ENCODE assay signal across 16 cellular contexts in the genomic region with DNA sequence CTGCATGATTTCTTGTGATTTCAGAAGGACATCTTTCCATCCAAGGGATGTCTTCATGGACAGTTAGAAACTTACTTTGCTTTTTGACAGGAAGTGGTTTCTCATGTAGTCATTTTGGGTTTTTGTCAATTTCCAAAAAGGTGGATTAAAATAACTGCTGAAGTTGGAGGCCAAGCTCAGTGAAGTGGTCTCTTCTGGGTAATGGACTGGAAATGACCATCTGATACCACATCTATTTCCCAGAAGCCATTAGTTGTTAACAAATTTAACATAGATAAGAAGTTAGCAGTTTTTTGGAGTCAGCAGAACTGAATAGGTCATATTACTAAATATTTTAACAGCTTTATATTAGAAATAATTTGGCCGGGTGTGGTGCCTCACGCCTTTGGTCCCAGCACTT.
"Had no signal": no experiment of that assay in that cellular context is flagged by ENCODE, and none has a peak within 500 bp of the region (broad histone marks: within the 10 kb centered on the region; RNA-seq: fewer than 3 reads in every experiment).

No MANE protein-coding gene starts in this region.

- H3K4me2 ChIP-seq: neural progenitor cell had no signal

- H3K4me3 ChIP-seq: esophagus muscularis mucosa, neural progenitor cell, pancreas, sigmoid colon, thoracic aorta had no signal

- H3K4me1 ChIP-seq: pancreas had no signal

- H3K9me3 ChIP-seq: esophagus muscularis mucosa, pancreas, sigmoid colon, thoracic aorta had no signal

- H3K9ac ChIP-seq: neural progenitor cell had no signal

- ATAC-seq: activated CD4-positive, CD25-positive, alpha-beta regulatory T cell treated with anti-CD3 and anti-CD28 coated beads, Interleukin-2, amount 50 U/mL, for 24 hours; pancreas; stimulated activated effector memory CD8-positive, alpha-beta T cell treated with anti-CD3 and anti-CD28 coated beads, Interleukin-12 subunit alpha, Interleukin-12 subunit beta, amount 100 ng/mL, for 72 hours had no signal

- H3K27me3 ChIP-seq: brain microvascular endothelial cell, esophagus muscularis mucosa, neural progenitor cell, pancreas, sigmoid colon had no signal

- H3K36me3 ChIP-seq: brain microvascular endothelial cell, esophagus muscularis mucosa, neural progenitor cell, pancreas, sigmoid colon, thoracic aorta had no signal

- H2AFZ ChIP-seq: neural progenitor cell had no signal

- DNase-seq: activated CD4-positive, alpha-beta T cell treated with anti-CD3 and anti-CD28 coated beads, Interleukin-2, amount 50 U/mL, for 1 hour; activated CD8-positive, alpha-beta memory T cell treated with anti-CD3 and anti-CD28 coated beads for 24 hours; activated naive CD8-positive, alpha-beta T cell treated with anti-CD3 and anti-CD28 coated beads for 36 hours; brain microvascular endothelial cell; cortex of kidney; effector CD4-positive, alpha-beta T cell; hypothalamus; kidney glomerular epithelial cell; pancreas; sigmoid colon; stimulated activated CD4-positive, alpha-beta T cell treated with anti-CD3 and anti-CD28 coated beads, Interleukin-12 subunit alpha, Interleukin-12 subunit beta, amount 100 ng/mL, for 4 hours had no signal

- H3K27ac ChIP-seq: brain microvascular endothelial cell, esophagus muscularis mucosa, neural progenitor cell, pancreas, thoracic aorta had no signal
